ENCODE assay signal across 7 cellular contexts in genomic region chrX:119118780-119119395, GRCh38. TPM values are rescaled to one million over a fixed set of nuclear protein-coding genes. Genes with fewer than 3 reads are reported as not detected.
DNase-seq lines count a peak whose midpoint lies in the region; TF ChIP-seq lines count a peak whose summit lies in the region.

No MANE protein-coding gene starts in this region.

- H4K5ac ChIP-seq in mesendoderm (ENCODE audit: low read length): no peak overlapping the region

- H3K4ac ChIP-seq in mesendoderm (ENCODE audit: low read depth, low read length): no peak overlapping the region

- H4K8ac ChIP-seq in mesendoderm (ENCODE audit: low read depth, low read length): no peak overlapping the region

- no peak overlapping the region for H2BK15ac ChIP-seq in mesendoderm (replicated peaks; ENCODE audit: low read depth)

- peak; percentile 57 for DNase-seq in GM12865 (ENCODE audit: low read depth)
- DNase-seq in H4 (ENCODE audit: low spot score): peak; percentile 49
- DNase-seq in NB4 (ENCODE audit: low read depth): peak; percentile 61
- peak; percentile 8 to 47 for DNase-seq in activated CD4-positive, alpha-beta T cell treated with anti-CD3 and anti-CD28 coated beads for 4 hours
- DNase-seq in effector CD4-positive, alpha-beta T cell: peak; percentile 26
- DNase-seq in mesendoderm: peak; percentile 69
- DNase-seq in stimulated activated CD8-positive, alpha-beta memory T cell treated with anti-CD3 and anti-CD28 coated beads, Interleukin-7, amount 100 ng/mL, for 48 hours (ENCODE audit: extremely low read depth in 1 of 2, low read depth in 1 of 2): peak; percentile 10 to 27

- H2BK120ac ChIP-seq in mesendoderm (ENCODE audit: low read depth, low read length): no peak overlapping the region

- no peak overlapping the region for H3K9ac ChIP-seq in mesendoderm (ENCODE audit: low read length)

- H3K27ac ChIP-seq in mesendoderm (ENCODE audit: low read depth, low read length): no peak overlapping the region

- H3K23ac ChIP-seq in mesendoderm (ENCODE audit: low read length): no peak overlapping the region

- WGBS in mesendoderm (ENCODE audit: extremely low coverage, insufficient coverage, low lambda C conversion rate): no CpG with 5 or more reads among the region's 6 CpGs

- no peaks in the 10 kb centered on the region for H3K79me2 ChIP-seq in mesendoderm (ENCODE audit: control insufficient read depth, insufficient read depth, low read length)

- H3K4me3 ChIP-seq in GM12865 (ENCODE audit: low read depth, low read length) (no peak overlapping the region), NB4 (ENCODE audit: low read depth, low read length) (no peak overlapping the region), mesendoderm (ENCODE audit: low read length) (no peak overlapping the region)

- H3K79me1 ChIP-seq in mesendoderm (ENCODE audit: low read length): no peaks in the 10 kb centered on the region

- H3K27me3 ChIP-seq in mesendoderm (ENCODE audit: insufficient read depth, low read length, poor library complexity): no peaks in the 10 kb centered on the region

- no peaks in the 10 kb centered on the region for H3K36me3 ChIP-seq in mesendoderm (ENCODE audit: control insufficient read depth, insufficient read depth, low read length)

- no peak overlapping the region for H3K4me2 ChIP-seq in mesendoderm (ENCODE audit: low read length)

- H3K56ac ChIP-seq in mesendoderm (ENCODE audit: low read length): no peak overlapping the region

- TF ChIP-seq CTCF in GM12865 (IDR thresholded peaks at IDR 0.05; ENCODE audit: insufficient read depth, low read depth, low read length, missing control alignments) (peak; percentile 73), NB4 (IDR thresholded peaks at IDR 0.05; ENCODE audit: low read depth, low read length) (peak; percentile 74)

- H2BK5ac ChIP-seq in mesendoderm (ENCODE audit: low read length): no peak overlapping the region

- TF ChIP-seq POLR2A in NB4 (IDR thresholded peaks at IDR 0.05; ENCODE audit: extremely low read depth, insufficient read length): no peak

- H3K18ac ChIP-seq in mesendoderm (ENCODE audit: low read length): no peak overlapping the region

- H2AK5ac ChIP-seq in mesendoderm (ENCODE audit: low read length): no peak overlapping the region

- no peaks in the 10 kb centered on the region for H3K4me1 ChIP-seq in mesendoderm (ENCODE audit: control insufficient read depth, low read depth, low read length)

RNA-seq across cellular contexts. Expression of gene KIAA1210, which starts 8.7 kb away (rescaled TPM):
- 0.04 TPM in 1 of 2 replicates, not detected in the other for total RNA-seq in H4 (2014; rRNA removed; shearing (Covaris generic))
- polyA plus RNA-seq in mesendoderm (2013, experiment 1 of 2): 0.01 TPM
- under 0.01 TPM for polyA plus RNA-seq in mesendoderm (2013, experiment 2 of 2)

RNA-seq across cellular contexts. Expression of gene CT47C1, which starts 46.1 kb away (rescaled TPM):
- total RNA-seq in H4 (2014; rRNA removed; shearing (Covaris generic)): not detected in 2 replicates
- not detected for polyA plus RNA-seq in mesendoderm (2013, experiment 1 of 2)
- polyA plus RNA-seq in mesendoderm (2013, experiment 2 of 2): not detected

Comparison
In these comparisons a context has a peak if more than half of its experiments do, and no peak if none do; other contexts are left out.
1. DNase-seq: peak in every context shown above with its lines; median percentile 69 in mesendoderm; 61 in NB4; 57 in GM12865; 49 in H4; 28 in activated CD4-positive, alpha-beta T cell treated with anti-CD3 and anti-CD28 coated beads for 4 hours; 26 in effector CD4-positive, alpha-beta T cell; 18 in stimulated activated CD8-positive, alpha-beta memory T cell treated with anti-CD3 and anti-CD28 coated beads, Interleukin-7, amount 100 ng/mL, for 48 hours.